17 cellular contexts compared by ENCODE assay signal in genomic region chr2:209395652-209396051, GRCh38. TPM values are rescaled to one million over a fixed set of nuclear protein-coding genes. Genes with fewer than 3 reads are reported as not detected.
DNase-seq lines count a peak whose midpoint lies in the region; ATAC-seq and TF ChIP-seq lines count a peak whose summit lies in the region.
"Had no signal": no experiment of that assay in that cellular context is flagged by ENCODE, and none has a peak within 500 bp of the region (broad histone marks: within the 10 kb centered on the region; RNA-seq: fewer than 3 reads in every experiment).

No MANE protein-coding gene starts in this region.

- H3K9me3 ChIP-seq in adipocyte (ENCODE audit: control insufficient read depth, low read length) (no peaks in the 10 kb centered on the region), esophagus muscularis mucosa (no peaks in the 10 kb centered on the region)

- no peak overlapping the region for H3K27ac Mint-ChIP-seq in osteocyte (ENCODE audit: unreplicated experiment)
- H3K27ac Mint-ChIP-seq: CD4-positive, alpha-beta memory T cell; GM23338; H9 had no signal

- H3K4me1 Mint-ChIP-seq in osteocyte (ENCODE audit: unreplicated experiment): no peaks in the 10 kb centered on the region
- H3K4me1 Mint-ChIP-seq: CD4-positive, alpha-beta memory T cell; GM23338; H9 had no signal

- H3K36me3 ChIP-seq in adipocyte (ENCODE audit: control insufficient read depth, insufficient read depth, low read length, severe bottlenecking) (no peaks in the 10 kb centered on the region), esophagus muscularis mucosa (no peaks in the 10 kb centered on the region)

- no peaks in the 10 kb centered on the region for H3K9me3 Mint-ChIP-seq in osteocyte (ENCODE audit: unreplicated experiment)
- H3K9me3 Mint-ChIP-seq: GM23338, H9 had no signal

- H3K27me3 ChIP-seq in adipocyte (replicated peaks; ENCODE audit: control insufficient read depth, insufficient read depth, low read length) (no peaks in the 10 kb centered on the region), esophagus muscularis mucosa (no peaks in the 10 kb centered on the region)

- intact Hi-C loops in esophagus muscularis mucosa (cut with DNase I): no loop called here

- H3K36me3 Mint-ChIP-seq in osteocyte (ENCODE audit: unreplicated experiment): no peaks in the 10 kb centered on the region
- H3K36me3 Mint-ChIP-seq: CD4-positive, alpha-beta memory T cell had no signal

- TF ChIP-seq POLR2A in esophagus muscularis mucosa (IDR thresholded peaks at IDR 0.05; ENCODE audit: low read depth): no peak

- H3K27ac ChIP-seq in esophagus muscularis mucosa (replicated peaks in 1 of 4): peak overlapping the region in 3 of 4 donors; percentile 39 to 49 (median 41)

- DNase-seq in adipocyte (ENCODE audit: low read depth) (no peak), esophagus muscularis mucosa (ENCODE audit: extremely low spot score) (no peak), iris pigment epithelial cell (ENCODE audit: low read depth) (peak; percentile 39), osteocyte (ENCODE audit: extremely low spot score, unreplicated experiment) (no peak)
- DNase-seq: C1 segment of cervical spinal cord; Calu3; CD4-positive, alpha-beta memory T cell; COR-L47; DMS53; DMS79 treated with DMSO at 0.1 percent for 48 hours; GF-D8; H9 had no signal

- peak overlapping the region; percentile 2 for H3K9ac ChIP-seq in adipocyte (ENCODE audit: low read length)

- ATAC-seq in HG02840 (IDR thresholded peaks at IDR 0.05; ENCODE audit: low FRiP score, unreplicated experiment) (no peak), HG02973 (IDR thresholded peaks at IDR 0.05; ENCODE audit: unreplicated experiment) (no peak)
- ATAC-seq: GM23338, HCT116 had no signal

- H3K4me1 ChIP-seq in adipocyte (ENCODE audit: control insufficient read depth, insufficient read depth, low read length) (peaks cover 46% of the 10 kb centered on the region), esophagus muscularis mucosa (peaks cover 0 to 36% (median 15%) of the 10 kb centered on the region in 4 donors)

- H3K4me3 Mint-ChIP-seq in osteocyte (ENCODE audit: unreplicated experiment): no peak overlapping the region
- H3K4me3 Mint-ChIP-seq: CD4-positive, alpha-beta memory T cell; GM23338; H9 had no signal

- TF ChIP-seq CTCF in esophagus muscularis mucosa (IDR thresholded peaks at IDR 0.05) (no peak), osteocyte (IDR thresholded peaks at IDR 0.05) (no peak)

- no peak for TF ChIP-seq EP300 in esophagus muscularis mucosa (IDR thresholded peaks at IDR 0.05)

- H3K27me3 Mint-ChIP-seq in osteocyte (ENCODE audit: unreplicated experiment): peaks cover 26% of the 10 kb centered on the region
- H3K27me3 Mint-ChIP-seq: CD4-positive, alpha-beta memory T cell had no signal

- peak overlapping the region; percentile 35 for H3K4me3 ChIP-seq in adipocyte (ENCODE audit: low read length)
- no peak overlapping the region for H3K4me3 ChIP-seq in esophagus muscularis mucosa
- H3K4me3 ChIP-seq: GM23338 had no signal

RNA-seq across cellular contexts. Expression of gene MAP2, which starts 28.2 kb away (rescaled TPM):
- total RNA-seq in esophagus muscularis mucosa (10 to 100 TPM; 11.1 to 62.6 (median 47.0) TPM), osteocyte (7.2 and 8.2 TPM in 2 replicates)
- total RNA-seq: G401 had no signal
